8 cellular contexts compared by ENCODE assay signal in genomic region chr9:128323192-128323730, GRCh38. TPM values are rescaled to one million over a fixed set of nuclear protein-coding genes. Genes with fewer than 3 reads are reported as not detected.
DNase-seq lines count a peak whose midpoint lies in the region; ATAC-seq and TF ChIP-seq lines count a peak whose summit lies in the region.

No MANE protein-coding gene starts in this region.

- no peaks in the 10 kb centered on the region for H3K9me3 ChIP-seq in MG63

- no peak for TF ChIP-seq CTCF in nephron (IDR thresholded peaks at IDR 0.05; ENCODE audit: unreplicated experiment in 3 of 3)

- intact Hi-C loops in dendritic cell treated with granulocyte-macrophage colony-stimulating factor and Interleukin-4, amounts not matched to agents 40 ng/mL and 50 ng/mL, for 4 days (cut with micrococcal nuclease): no loop called here

- peak overlapping the region; percentile 84 for H3K4me3 ChIP-seq in MG63

- no peaks in the 10 kb centered on the region for H3K27me3 Mint-ChIP-seq in dendritic cell treated with granulocyte-macrophage colony-stimulating factor and Interleukin-4, amounts not matched to agents 40 ng/mL and 50 ng/mL, for 4 days
- no peaks in the 10 kb centered on the region for H3K27me3 Mint-ChIP-seq in nephron (ENCODE audit: low read depth)

- peaks cover 7% of the 10 kb centered on the region for H3K4me1 Mint-ChIP-seq in dendritic cell treated with granulocyte-macrophage colony-stimulating factor and Interleukin-4, amounts not matched to agents 40 ng/mL and 50 ng/mL, for 4 days (ENCODE audit: low read depth)
- peaks cover 13% of the 10 kb centered on the region for H3K4me1 Mint-ChIP-seq in nephron

- H3K9me3 Mint-ChIP-seq in dendritic cell treated with granulocyte-macrophage colony-stimulating factor and Interleukin-4, amounts not matched to agents 40 ng/mL and 50 ng/mL, for 4 days: no peaks in the 10 kb centered on the region
- H3K9me3 Mint-ChIP-seq in nephron: no peaks in the 10 kb centered on the region

- peaks cover 38% of the 10 kb centered on the region for H3K36me3 ChIP-seq in MG63

- H3K27ac Mint-ChIP-seq in dendritic cell treated with granulocyte-macrophage colony-stimulating factor and Interleukin-4, amounts not matched to agents 40 ng/mL and 50 ng/mL, for 4 days: peak overlapping the region; percentile 90
- peak overlapping the region; percentile 99 to 100 (median 99) for H3K27ac Mint-ChIP-seq in nephron

- peak overlapping the region; percentile 86 for H3K4me3 Mint-ChIP-seq in dendritic cell treated with granulocyte-macrophage colony-stimulating factor and Interleukin-4, amounts not matched to agents 40 ng/mL and 50 ng/mL, for 4 days
- H3K4me3 Mint-ChIP-seq in nephron: peak overlapping the region; percentile 91 to 98 (median 94)

- peak; percentile 41 for DNase-seq in EH (ENCODE audit: low read depth)
- no peak for DNase-seq in MG63
- no peak for DNase-seq in glomerular visceral epithelial cell (ENCODE audit: extremely low spot score)
- DNase-seq in NK-92 (lab: John Stamatoyannopoulos, UW; ENCODE audit: unreplicated experiment): no peak

- no peaks in the 10 kb centered on the region for H3K27me3 ChIP-seq in MG63

- ATAC-seq in HG02973 (IDR thresholded peaks at IDR 0.05; ENCODE audit: unreplicated experiment) (no peak), GM19397 (IDR thresholded peaks at IDR 0.05; ENCODE audit: unreplicated experiment) (no peak)

- peaks cover 57% of the 10 kb centered on the region for H3K36me3 Mint-ChIP-seq in dendritic cell treated with granulocyte-macrophage colony-stimulating factor and Interleukin-4, amounts not matched to agents 40 ng/mL and 50 ng/mL, for 4 days (ENCODE audit: low read depth)
- H3K36me3 Mint-ChIP-seq in nephron (ENCODE audit: low read depth): peaks cover 20% of the 10 kb centered on the region

RNA-seq across cellular contexts. Expression of gene COQ4, which starts 0.6 kb away (rescaled TPM):
- 18.7 and 36.6 TPM in 2 replicates for total RNA-seq in MG63 (2014; rRNA removed; shearing (Covaris generic); ENCODE audit: low replicate concordance)

RNA-seq across cellular contexts. Expression of gene TRUB2, which starts 1.0 kb away (rescaled TPM):
- total RNA-seq in MG63 (2014; rRNA removed; shearing (Covaris generic); ENCODE audit: low replicate concordance): 12.3 and 26.9 TPM in 2 replicates

RNA-seq across cellular contexts. Expression of gene SLC27A4, which starts 17.1 kb away (rescaled TPM):
- total RNA-seq in MG63 (2014; rRNA removed; shearing (Covaris generic); ENCODE audit: low replicate concordance): 10.9 and 31.1 TPM in 2 replicates

RNA-seq across cellular contexts. Expression of gene SWI5, which starts 47.2 kb away (rescaled TPM):
- 24.1 and 42.3 TPM in 2 replicates for total RNA-seq in MG63 (2014; rRNA removed; shearing (Covaris generic); ENCODE audit: low replicate concordance)

RNA-seq across cellular contexts. Expression of gene GOLGA2, which starts 47.5 kb away (rescaled TPM):
- total RNA-seq in MG63 (2014; rRNA removed; shearing (Covaris generic); ENCODE audit: low replicate concordance): 51.0 and 70.3 TPM in 2 replicates
